Comparison of ENCODE assay signal across 8 cellular contexts in the genomic region with DNA sequence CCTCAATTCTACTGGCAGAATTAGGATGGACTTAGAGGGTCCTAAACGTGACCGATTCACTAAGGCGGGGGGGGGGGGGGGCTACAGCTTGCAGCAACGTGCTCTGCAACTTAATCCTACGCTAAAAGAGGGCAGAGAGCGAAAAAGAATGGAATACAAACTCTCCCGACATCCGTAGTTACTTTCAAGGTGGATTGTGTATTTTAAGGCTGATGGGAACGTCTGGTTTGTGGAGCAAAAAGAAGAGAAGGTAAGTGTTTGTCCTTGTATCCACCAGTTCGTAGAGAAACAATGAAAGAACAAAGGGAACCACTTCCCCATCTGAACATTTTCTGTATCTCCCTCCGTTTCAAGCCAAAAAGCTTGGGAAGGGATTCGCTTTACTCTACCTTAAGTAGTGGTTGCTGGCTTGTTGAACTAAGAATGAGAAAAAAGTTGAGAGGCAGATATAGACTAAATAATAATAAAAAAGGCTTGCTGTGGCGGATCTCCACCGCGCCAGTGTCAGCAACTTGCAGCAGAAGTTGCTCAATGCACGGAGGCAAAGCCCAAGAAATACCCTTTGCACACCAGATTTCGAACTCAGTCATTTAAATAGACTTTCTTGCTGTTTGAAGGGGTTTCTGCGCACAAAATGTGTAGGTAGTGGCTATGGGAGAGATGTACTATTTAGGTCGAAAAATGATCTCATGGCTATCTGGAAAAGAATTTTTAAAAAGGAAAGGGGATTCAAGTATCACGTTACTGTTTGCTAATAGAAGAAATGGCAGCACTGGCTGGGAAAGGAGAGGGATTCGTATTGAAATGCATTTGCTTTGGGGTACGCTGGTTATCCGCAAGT. TPM values are rescaled to one million over a fixed set of nuclear protein-coding genes. Genes with fewer than 3 reads are reported as not detected.
DNase-seq lines count a peak whose midpoint lies in the region; ATAC-seq and TF ChIP-seq lines count a peak whose summit lies in the region.

No MANE protein-coding gene starts in this region.

- under 1% methylated on average over 21 of the region's 23 CpGs for WGBS in HUES64
- under 1% methylated on average over 23 of the region's 23 CpGs for WGBS in smooth muscle cell (ENCODE audit: low lambda C conversion rate)

- no peak for ATAC-seq in activated naive CD8-positive, alpha-beta T cell treated with anti-CD3 and anti-CD28 coated beads, Interleukin-2, amount 10 ng/mL, durations not matched to agents 7 days and 5 days (ENCODE audit: low read depth)
- ATAC-seq in GM19351 (IDR thresholded peaks at IDR 0.05; ENCODE audit: unreplicated experiment): no peak
- no peak for ATAC-seq in GM19463 (IDR thresholded peaks at IDR 0.05; ENCODE audit: unreplicated experiment)

- peaks cover 51% of the 10 kb centered on the region for H3K79me2 ChIP-seq in smooth muscle cell (ENCODE audit: low read depth)

- H3K4me1 ChIP-seq in HUES64 (ENCODE audit: insufficient read depth, low read length) (peaks cover 61% of the 10 kb centered on the region), iPS-18a (ENCODE audit: control insufficient read depth, low read depth, low read length) (peaks cover 58% of the 10 kb centered on the region), smooth muscle cell (ENCODE audit: low read depth) (peaks cover 48% of the 10 kb centered on the region)

- H3F3A ChIP-seq in smooth muscle cell (ENCODE audit: low read depth): peaks cover 20% of the 10 kb centered on the region

- H3K36me3 ChIP-seq in HUES64 (ENCODE audit: insufficient read depth, low read length): no peaks in the 10 kb centered on the region
- H3K36me3 ChIP-seq in iPS-18a (ENCODE audit: control insufficient read depth, low read depth, low read length): no peaks in the 10 kb centered on the region
- no peaks in the 10 kb centered on the region for H3K36me3 ChIP-seq in smooth muscle cell (ENCODE audit: low read depth)

- H3K4me2 ChIP-seq in smooth muscle cell: peak overlapping the region; percentile 98

- H3K4me3 ChIP-seq in HUES64 (ENCODE audit: low read length) (peak overlapping the region; percentile 74), iPS-18a (ENCODE audit: low read length) (peak overlapping the region; percentile 96), smooth muscle cell (peak overlapping the region; percentile 86)

- H3K27me3 ChIP-seq in HUES64 (ENCODE audit: insufficient read depth, low read length) (no peaks in the 10 kb centered on the region), iPS-18a (ENCODE audit: control insufficient read depth, insufficient read depth, low read length) (peaks cover 16% of the 10 kb centered on the region), smooth muscle cell (ENCODE audit: low read depth) (no peaks in the 10 kb centered on the region)

- POLR2A ChIA-PET in activated naive CD8-positive, alpha-beta T cell treated with anti-CD3 and anti-CD28 coated beads, Interleukin-2, amount 10 ng/mL, durations not matched to agents 7 days and 5 days (lab: Charles Lee): interaction anchor here (0.6 to 1.2 kb wide), 7 partner anchors 10 to 1152 kb away, joined by 3 to 5 read pairs (median 3); no protein-coding TSS in a partner anchor

- peak overlapping the region; percentile 70 for H3K27ac Mint-ChIP-seq in Calu3 (ENCODE audit: unreplicated experiment)
- H3K27ac Mint-ChIP-seq in activated naive CD8-positive, alpha-beta T cell treated with anti-CD3 and anti-CD28 coated beads, Interleukin-2, amount 10 ng/mL, durations not matched to agents 7 days and 5 days: peak overlapping the region; percentile 99

- H3K9me3 Mint-ChIP-seq in Calu3 (ENCODE audit: low read depth, unreplicated experiment): no peaks in the 10 kb centered on the region
- no peaks in the 10 kb centered on the region for H3K9me3 Mint-ChIP-seq in activated naive CD8-positive, alpha-beta T cell treated with anti-CD3 and anti-CD28 coated beads, Interleukin-2, amount 10 ng/mL, durations not matched to agents 7 days and 5 days

- DNase-seq in Calu3: no peak
- no peak for DNase-seq in activated naive CD8-positive, alpha-beta T cell treated with anti-CD3 and anti-CD28 coated beads, Interleukin-2, amount 10 ng/mL, durations not matched to agents 7 days and 5 days
- no peak for DNase-seq in smooth muscle cell (lab: John Stamatoyannopoulos, UW; ENCODE audit: unreplicated experiment)
- DNase-seq in activated CD4-positive, alpha-beta T cell treated with anti-CD3 and anti-CD28 coated beads, Interleukin-2, amount 50 U/mL, for 1 hour: no peak

- no TSS peak for BruUV-seq in Calu3 (replicated peaks; lab: Mats Ljungman, UMichigan)

- H2AFZ ChIP-seq in smooth muscle cell (ENCODE audit: low read depth): peak overlapping the region; percentile 89

- peaks cover 22% of the 10 kb centered on the region for H3K27me3 Mint-ChIP-seq in Calu3 (ENCODE audit: unreplicated experiment)
- H3K27me3 Mint-ChIP-seq in activated naive CD8-positive, alpha-beta T cell treated with anti-CD3 and anti-CD28 coated beads, Interleukin-2, amount 10 ng/mL, durations not matched to agents 7 days and 5 days: peaks cover 68% of the 10 kb centered on the region

- H3K27ac ChIP-seq in HUES64 (ENCODE audit: low read depth, low read length) (peak overlapping the region; percentile 100), iPS-18a (ENCODE audit: low read length) (peak overlapping the region; percentile 99), smooth muscle cell (ENCODE audit: low read depth) (peak overlapping the region; percentile 98)

- H4K20me1 ChIP-seq in smooth muscle cell (ENCODE audit: low read depth): no peaks in the 10 kb centered on the region

- H3K9ac ChIP-seq in HUES64 (ENCODE audit: low read depth, low read length) (peak overlapping the region; percentile 96), iPS-18a (ENCODE audit: low read length) (peak overlapping the region; percentile 99), smooth muscle cell (ENCODE audit: low read depth) (peak overlapping the region; percentile 94)

- H3K36me3 Mint-ChIP-seq in Calu3 (ENCODE audit: insufficient read depth, unreplicated experiment): peaks cover 28% of the 10 kb centered on the region
- H3K36me3 Mint-ChIP-seq in activated naive CD8-positive, alpha-beta T cell treated with anti-CD3 and anti-CD28 coated beads, Interleukin-2, amount 10 ng/mL, durations not matched to agents 7 days and 5 days: no peaks in the 10 kb centered on the region

- no peaks in the 10 kb centered on the region for H3K4me1 Mint-ChIP-seq in Calu3 (ENCODE audit: low read depth, unreplicated experiment)
- H3K4me1 Mint-ChIP-seq in activated naive CD8-positive, alpha-beta T cell treated with anti-CD3 and anti-CD28 coated beads, Interleukin-2, amount 10 ng/mL, durations not matched to agents 7 days and 5 days: peaks cover 29% of the 10 kb centered on the region

- H3K4me3 Mint-ChIP-seq in Calu3 (ENCODE audit: low read depth, unreplicated experiment): peak overlapping the region; percentile 76
- H3K4me3 Mint-ChIP-seq in activated naive CD8-positive, alpha-beta T cell treated with anti-CD3 and anti-CD28 coated beads, Interleukin-2, amount 10 ng/mL, durations not matched to agents 7 days and 5 days: peak overlapping the region; percentile 97

- no peak for TF ChIP-seq CTCF in Calu3 (IDR thresholded peaks at IDR 0.05; ENCODE audit: unreplicated experiment)
- no peak for TF ChIP-seq CTCF in smooth muscle cell (IDR thresholded peaks at IDR 0.05; ENCODE audit: borderline replicate concordance, insufficient read depth, poor library complexity, severe bottlenecking)

- intact Hi-C loops in Calu3 (cut with micrococcal nuclease; ENCODE audit: unreplicated experiment): no loop called here

- H3K9me3 ChIP-seq in HUES64 (ENCODE audit: insufficient read depth, low read depth, low read length) (no peaks in the 10 kb centered on the region), iPS-18a (ENCODE audit: control insufficient read depth, low read depth, low read length) (no peaks in the 10 kb centered on the region), smooth muscle cell (replicated peaks; ENCODE audit: low read depth) (no peaks in the 10 kb centered on the region)

- CTCF ChIA-PET in Calu3 (lab: Charles Lee): interaction anchor here (0.6 to 1.2 kb wide), 5 partner anchors 8 to 248 kb away, joined by 3 to 11 read pairs (median 5); no protein-coding TSS in a partner anchor

RNA-seq across cellular contexts. Expression of gene SKIDA1, which starts 0.7 kb away (rescaled TPM):
- 0.40 TPM in 1 of 2 replicates, not detected in the other for total RNA-seq in Calu3 (2022)
- 7.8 TPM for polyA plus RNA-seq in HUES64 (2013, experiment 1 of 2)
- polyA plus RNA-seq in HUES64 (2013, experiment 2 of 2): 13.9 TPM
- under 1 TPM; 0.09 to 0.58 TPM for total RNA-seq in activated naive CD8-positive, alpha-beta T cell treated with anti-CD3 and anti-CD28 coated beads, Interleukin-2, amount 10 ng/mL, durations not matched to agents 7 days and 5 days
- 1.2 and 1.8 TPM in 2 replicates for total RNA-seq in smooth muscle cell
- 0.50 and 0.53 TPM in 2 replicates for polyA plus RNA-seq in smooth muscle cell

RNA-seq across cellular contexts. Expression of gene MLLT10, which starts 9.3 kb away (rescaled TPM):
- total RNA-seq in Calu3 (2022) (32.1 and 34.7 TPM in 2 replicates), smooth muscle cell (43.6 and 44.6 TPM in 2 replicates)
- 33.7 TPM for polyA plus RNA-seq in HUES64 (2013, experiment 1 of 2)
- polyA plus RNA-seq in HUES64 (2013, experiment 2 of 2): 38.4 TPM
- 10 to 100 TPM; 50.0 to 58.0 TPM for total RNA-seq in activated naive CD8-positive, alpha-beta T cell treated with anti-CD3 and anti-CD28 coated beads, Interleukin-2, amount 10 ng/mL, durations not matched to agents 7 days and 5 days
- polyA plus RNA-seq in smooth muscle cell: 6.8 and 10.8 TPM in 2 replicates
